ENCODE assay signal across 8 cellular contexts in the genomic region with DNA sequence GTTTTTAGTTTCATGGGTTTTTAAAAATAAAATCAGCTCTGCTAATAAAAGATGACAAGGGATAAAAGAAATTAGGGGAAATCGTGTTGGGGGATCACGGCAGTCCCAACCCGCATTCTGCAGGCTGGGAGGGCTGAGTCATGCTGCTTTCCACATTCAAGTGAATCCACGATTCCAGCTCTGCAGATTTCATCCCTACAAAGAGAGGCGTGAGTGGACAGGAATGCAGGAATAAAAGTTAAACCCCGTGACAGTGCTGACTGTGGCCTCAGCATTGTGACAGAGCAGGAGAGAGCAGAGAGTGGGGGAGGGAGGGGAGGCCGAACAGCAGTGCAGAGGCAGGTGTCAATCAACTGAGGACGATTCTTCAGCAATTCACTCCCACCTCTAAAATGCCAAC.
A peak's percentile ranks its signal among the peaks of the same experiment; 100 is the strongest.
DNase-seq lines count a peak whose midpoint lies in the region; ATAC-seq and TF ChIP-seq lines count a peak whose summit lies in the region.

No MANE protein-coding gene starts in this region.

- no peak for TF ChIP-seq EP300 in esophagus muscularis mucosa (IDR thresholded peaks at IDR 0.05)

- no peak overlapping the region for H3K27ac ChIP-seq in BLaER1
- 0 out of 2 replicates have a peak overlapping the region, but pooled peaks have one; percentile 9 for H3K27ac ChIP-seq in HL-60 (replicated peaks)
- peak overlapping the region; percentile 10 to 36 (median 16) for H3K27ac ChIP-seq in esophagus muscularis mucosa (replicated peaks in 1 of 4)

- ATAC-seq in HG03378 (IDR thresholded peaks at IDR 0.05; ENCODE audit: unreplicated experiment) (no peak), GM19035 (IDR thresholded peaks at IDR 0.05; ENCODE audit: unreplicated experiment) (no peak)

- H3K4me2 ChIP-seq in BLaER1: peak overlapping the region; percentile 60

- H3K36me3 ChIP-seq in BLaER1: peaks cover 39% of the 10 kb centered on the region
- peaks cover 6 to 62% (median 35%) of the 10 kb centered on the region in 4 donors for H3K36me3 ChIP-seq in esophagus muscularis mucosa

- H3K9ac ChIP-seq in BLaER1: no peak overlapping the region

- H3K4me1 ChIP-seq in BLaER1 (peaks cover 31% of the 10 kb centered on the region), esophagus muscularis mucosa (peaks cover 4 to 57% (median 36%) of the 10 kb centered on the region in 4 donors)

- WGBS in esophagus muscularis mucosa: 64% methylated on average over 8 of the region's 8 CpGs

- H4K20me1 ChIP-seq in BLaER1: no peaks in the 10 kb centered on the region

- TF ChIP-seq POLR2A in esophagus muscularis mucosa (IDR thresholded peaks at IDR 0.05; ENCODE audit: low read depth): no peak

- no peaks in the 10 kb centered on the region for H3K9me3 ChIP-seq in BLaER1
- no peaks in the 10 kb centered on the region for H3K9me3 ChIP-seq in esophagus muscularis mucosa

- H3K4me3 ChIP-seq in BLaER1: no peak overlapping the region
- no peak overlapping the region for H3K4me3 ChIP-seq in HL-60 (replicated peaks; ENCODE audit: insufficient read depth, low read length)
- H3K4me3 ChIP-seq in esophagus muscularis mucosa: no peak overlapping the region

- TF ChIP-seq CTCF in HL-60 (IDR thresholded peaks at IDR 0.05; ENCODE audit: insufficient read depth, low read length) (no peak), esophagus muscularis mucosa (IDR thresholded peaks at IDR 0.05) (no peak)

- no peaks in the 10 kb centered on the region for H3K27me3 ChIP-seq in BLaER1
- no peaks in the 10 kb centered on the region for H3K27me3 ChIP-seq in HL-60 (ENCODE audit: insufficient read depth, poor library complexity, severe bottlenecking)
- no peaks in the 10 kb centered on the region for H3K27me3 ChIP-seq in esophagus muscularis mucosa

- DNase-seq in HL-60 (ENCODE audit: low read depth in 1 of 2, low spot score in 1 of 2): peak in 1 of 2 experiments; percentile 13
- no peak for DNase-seq in esophagus muscularis mucosa (ENCODE audit: extremely low spot score)
- peak; percentile 35 for DNase-seq in occipital lobe (lab: John Stamatoyannopoulos, UW)
- DNase-seq in stimulated activated CD4-positive, alpha-beta T cell treated with anti-CD3 and anti-CD28 coated beads, Interleukin-1b, Interleukin-23, amount 100 ng/mL, for 48 hours: no peak
- DNase-seq in SKM-1 (lab: John Stamatoyannopoulos, UW; ENCODE audit: unreplicated experiment): no peak

- intact Hi-C loops in esophagus muscularis mucosa (cut with DNase I): no loop called here
